Comparison of ENCODE assay signal across 19 cellular contexts in the genomic region with DNA sequence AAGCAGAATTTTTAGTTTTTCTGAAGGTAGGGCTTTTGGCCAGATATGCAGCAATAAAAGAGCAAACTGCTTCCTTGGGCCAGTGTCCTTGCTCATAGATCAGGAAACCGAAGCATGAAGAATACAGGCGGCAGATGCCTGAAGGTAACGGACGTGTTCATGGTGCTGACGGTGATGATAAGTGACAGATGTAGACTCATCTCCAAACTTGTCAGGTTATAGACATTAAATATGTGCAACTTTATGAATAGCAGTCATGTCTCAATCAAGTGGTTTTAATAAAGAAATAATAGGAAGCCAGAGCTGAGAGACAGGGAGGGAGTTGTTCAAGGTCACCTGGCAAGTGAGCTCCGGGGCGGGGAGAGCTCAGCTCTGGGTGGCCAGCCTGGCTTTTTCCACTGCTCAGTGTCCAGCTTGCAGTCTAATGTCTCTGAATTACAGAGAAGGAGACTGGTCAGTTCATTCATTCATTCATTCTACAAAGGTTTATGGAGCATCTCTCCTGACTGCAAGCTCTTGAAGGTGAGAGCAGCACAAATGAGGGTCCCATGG. TPM values are rescaled to one million over a fixed set of nuclear protein-coding genes. Genes with fewer than 3 reads are reported as not detected.
"Had no signal": no experiment of that assay in that cellular context is flagged by ENCODE, and none has a peak within 500 bp of the region (broad histone marks: within the 10 kb centered on the region; RNA-seq: fewer than 3 reads in every experiment).

No MANE protein-coding gene starts in this region.

- H3K36me3 ChIP-seq: upper lobe of right lung had no signal

- H3K4me3 ChIP-seq: lung, skin epidermis, upper lobe of right lung had no signal

- H3K9me3 ChIP-seq: upper lobe of right lung had no signal

- H3K27ac ChIP-seq: skin epidermis, upper lobe of right lung had no signal

- DNase-seq: activated CD4-positive, alpha-beta T cell treated with anti-CD3 and anti-CD28 coated beads, Interleukin-2, amount 50 U/mL, for 1 hour; activated CD4-positive, CD25-positive, alpha-beta regulatory T cell; activated naive CD4-positive, alpha-beta T cell treated with anti-CD3 and anti-CD28 coated beads, Interleukin-2, amount 50 U/mL, for 16 hours; activated T-cell treated with anti-CD3 and anti-CD28 coated beads for 4 hours; head of caudate nucleus; SIG-M5; T-helper 2 cell; upper lobe of right lung had no signal

- H3K27me3 ChIP-seq: upper lobe of right lung had no signal

- ATAC-seq: activated T-helper 17 cell treated with anti-CD3 and anti-CD28 coated beads, Interleukin-2, amount 50 U/mL, for 72 hours; esophagus mucosa; naive thymus-derived CD8-positive, alpha-beta T cell; stimulated activated effector memory CD8-positive, alpha-beta T cell treated with anti-CD3 and anti-CD28 coated beads, Interleukin-12 subunit alpha, Interleukin-12 subunit beta, amount 100 ng/mL, for 72 hours; upper lobe of right lung had no signal

RNA-seq across cellular contexts. Expression of gene SERPINA5, which starts 1.0 kb away (rescaled TPM):
- total RNA-seq: activated CD8-positive, alpha-beta memory T cell treated with anti-CD3 and anti-CD28 coated beads for 36 hours; activated T-helper 17 cell treated with anti-CD3 and anti-CD28 coated beads, Interleukin-2, amount 50 U/mL, for 72 hours; fibroblast of villous mesenchyme; mononuclear cell; naive thymus-derived CD8-positive, alpha-beta T cell; temporal lobe had no signal
- polyA plus RNA-seq: naive thymus-derived CD8-positive, alpha-beta T cell had no signal

RNA-seq across cellular contexts. Expression of gene SERPINA4, which starts 21.0 kb away (rescaled TPM):
- total RNA-seq: activated CD8-positive, alpha-beta memory T cell treated with anti-CD3 and anti-CD28 coated beads for 36 hours; activated T-helper 17 cell treated with anti-CD3 and anti-CD28 coated beads, Interleukin-2, amount 50 U/mL, for 72 hours; esophagus mucosa; fibroblast of villous mesenchyme; naive thymus-derived CD8-positive, alpha-beta T cell; pulmonary artery endothelial cell; temporal lobe; upper lobe of right lung had no signal
- polyA plus RNA-seq: lung; naive thymus-derived CD8-positive, alpha-beta T cell had no signal

RNA-seq across cellular contexts. Expression of gene SERPINA3, which starts 29.9 kb away (rescaled TPM):
- total RNA-seq: activated CD8-positive, alpha-beta memory T cell treated with anti-CD3 and anti-CD28 coated beads for 36 hours; activated T-helper 17 cell treated with anti-CD3 and anti-CD28 coated beads, Interleukin-2, amount 50 U/mL, for 72 hours; fibroblast of villous mesenchyme; mononuclear cell; naive thymus-derived CD8-positive, alpha-beta T cell had no signal
- polyA plus RNA-seq: naive thymus-derived CD8-positive, alpha-beta T cell had no signal
